In genomic region chr21:46424062-46424591, GRCh38 we compare ENCODE assay signal across 12 cellular contexts. TPM values are rescaled to one million over a fixed set of nuclear protein-coding genes. Genes with fewer than 3 reads are reported as not detected.
DNase-seq lines count a peak whose midpoint lies in the region; ATAC-seq, FAIRE-seq and TF ChIP-seq lines count a peak whose summit lies in the region.
"Had no signal": no experiment of that assay in that cellular context is flagged by ENCODE, and none has a peak within 500 bp of the region (broad histone marks: within the 10 kb centered on the region; RNA-seq: fewer than 3 reads in every experiment).

No MANE protein-coding gene starts in this region.

- ATAC-seq in T-cell (replicated peaks in 1 of 4) (peak; percentile 43 to 62 (median 60)), GM21360 (IDR thresholded peaks at IDR 0.05; ENCODE audit: unreplicated experiment) (no peak)

- peaks cover 20 to 22% (median 21%) of the 10 kb centered on the region in 3 donors for H3K4me1 Mint-ChIP-seq in T-cell
- H3K4me1 Mint-ChIP-seq in chondrocyte (ENCODE audit: low read depth): no peaks in the 10 kb centered on the region

- no peaks in the 10 kb centered on the region for H3K9me3 Mint-ChIP-seq in T-cell
- no peaks in the 10 kb centered on the region for H3K9me3 Mint-ChIP-seq in chondrocyte (ENCODE audit: low read depth)
- H3K9me3 Mint-ChIP-seq: neural crest cell had no signal

- FAIRE-seq in H54 (lab: Jason Lieb, UNC): no peak
- FAIRE-seq: bronchial epithelial cell had no signal

- no peaks in the 10 kb centered on the region for H3K27me3 Mint-ChIP-seq in T-cell
- no peaks in the 10 kb centered on the region for H3K27me3 Mint-ChIP-seq in chondrocyte (ENCODE audit: low read depth)

- TF ChIP-seq POLR2A in H54 (IDR thresholded peaks at IDR 0.05; ENCODE audit: low read depth, low read length): no peak

- H3K36me3 Mint-ChIP-seq in T-cell (peaks cover 26% of the 10 kb centered on the region), chondrocyte (ENCODE audit: low read depth) (peaks cover 10% of the 10 kb centered on the region)

- CTCF ChIA-PET in T-cell (lab: Charles Lee): no interaction called here

- peak overlapping the region in 2 of 3 donors; percentile 64 to 72 for H3K4me3 Mint-ChIP-seq in T-cell
- H3K4me3 Mint-ChIP-seq in chondrocyte (ENCODE audit: unreplicated experiment): no peak overlapping the region
- H3K4me3 Mint-ChIP-seq: neural crest cell had no signal

- no peak for TF ChIP-seq CTCF in chondrocyte (IDR thresholded peaks at IDR 0.05)

- DNase-seq in DMS53 (lab: John Stamatoyannopoulos, UW): peak; percentile 38
- DNase-seq in DMS53 treated with DMSO at 0.1 percent for 48 hours (lab: John Stamatoyannopoulos, UW; ENCODE audit: unreplicated experiment): no peak
- peak in 29 of 34 experiments; percentile 6 to 50 (median 28) for DNase-seq in T-cell
- DNase-seq in chondrocyte (ENCODE audit: low spot score): peak; percentile 62
- DNase-seq in retina: peak; percentile 30
- no peak for DNase-seq in NCI-H748 treated with DMSO at 0.1 percent for 48 hours (lab: John Stamatoyannopoulos, UW)
- DNase-seq in H54 (ENCODE audit: insufficient read length, low spot score): no peak
- DNase-seq: NCI-H1105, NCI-H774 had no signal

- H3K27ac Mint-ChIP-seq in T-cell (peak overlapping the region; percentile 92 to 94), chondrocyte (ENCODE audit: unreplicated experiment) (no peak overlapping the region)

- POLR2A ChIA-PET in T-cell (lab: Charles Lee): no interaction called here

RNA-seq across cellular contexts. Expression of gene DIP2A, which starts 34.6 kb away (rescaled TPM):
- 100 to 1,000 TPM; 113 to 132 (median 128) TPM for total RNA-seq in T-cell
- total RNA-seq in chondrocyte: 27.9 to 37.0 TPM (median 30.3 TPM) in 3 replicates

Comparison
In these comparisons a context has a peak if more than half of its experiments do, and no peak if none do; other contexts are left out.
1. DNase-seq: peak in DMS53 (single experiment), T-cell (29 of 34), chondrocyte (single experiment) and retina (single experiment); none in DMS53 treated with DMSO at 0.1 percent for 48 hours (single experiment), NCI-H748 treated with DMSO at 0.1 percent for 48 hours (single experiment) and H54 (single experiment).